ENCODE assay signal across 20 cellular contexts in genomic region chr22:44438481-44439131, GRCh38. TPM values are rescaled to one million over a fixed set of nuclear protein-coding genes. Genes with fewer than 3 reads are reported as not detected.
DNase-seq lines count a peak whose midpoint lies in the region; ATAC-seq and TF ChIP-seq lines count a peak whose summit lies in the region.
"Had no signal": no experiment of that assay in that cellular context is flagged by ENCODE, and none has a peak within 500 bp of the region (broad histone marks: within the 10 kb centered on the region; RNA-seq: fewer than 3 reads in every experiment).

No MANE protein-coding gene starts in this region.

- ATAC-seq in Right ventricle myocardium inferior (no peak), left ventricle myocardium superior (no peak), GM19023 (IDR thresholded peaks at IDR 0.05; ENCODE audit: unreplicated experiment) (no peak)
- ATAC-seq in activated CD4-positive, alpha-beta T cell treated with anti-CD3 and anti-CD28 coated beads for 36 hours = no peak
- ATAC-seq: GM12878 had no signal

- TF ChIP-seq CTCF in osteoblast (IDR thresholded peaks at IDR 0.05; ENCODE audit: extremely low read depth, low read depth, low read length) = no peak

- DNase-seq in Right ventricle myocardium inferior (ENCODE audit: missing footprints) (peak; percentile 46), left ventricle myocardium superior (no peak), islet precursor cell (peak; percentile 49), osteoblast (ENCODE audit: insufficient read length, low spot score, missing footprints) (peak; percentile 67), CD1c-positive myeloid dendritic cell (ENCODE audit: extremely low spot score) (no peak), foreskin melanocyte (no peak)
- DNase-seq in activated CD4-positive, alpha-beta T cell treated with anti-CD3 and anti-CD28 coated beads for 36 hours = no peak
- DNase-seq: 8988T, GF-D8, MV-4-11, NCI-H187, NCI-H2107, NCI-H524, NCI-H82, OCI-M1, SHP77 treated with DMSO at 0.1 percent for 48 hours had no signal

- no peak overlapping the region for H3K4me3 ChIP-seq in osteoblast (ENCODE audit: insufficient read depth, low read length)
- H3K4me3 ChIP-seq: GM12878 had no signal

- H3K4me1 Mint-ChIP-seq in activated CD4-positive, alpha-beta T cell treated with anti-CD3 and anti-CD28 coated beads for 36 hours = no peaks in the 10 kb centered on the region

- H3K4me3 Mint-ChIP-seq in activated CD4-positive, alpha-beta T cell treated with anti-CD3 and anti-CD28 coated beads for 36 hours = no peak overlapping the region
- H3K4me3 Mint-ChIP-seq: CD4-positive, alpha-beta T cell had no signal

- no peak overlapping the region for H3K27ac ChIP-seq in osteoblast (ENCODE audit: low read depth, low read length)
- H3K27ac ChIP-seq: KMS-11 had no signal

- H3K9me3 ChIP-seq in osteoblast (ENCODE audit: low read depth, low read length) = no peaks in the 10 kb centered on the region

- CTCF ChIA-PET in activated CD4-positive, alpha-beta T cell treated with anti-CD3 and anti-CD28 coated beads for 36 hours (lab: Charles Lee) = no interaction called here

- no peaks in the 10 kb centered on the region for H3K4me1 ChIP-seq in osteoblast (ENCODE audit: insufficient read depth, low read length)

- peaks cover 10% of the 10 kb centered on the region for H3K27me3 ChIP-seq in osteoblast (ENCODE audit: insufficient read depth, low read length)

- no peaks in the 10 kb centered on the region for H3K79me2 ChIP-seq in osteoblast (ENCODE audit: insufficient read depth, low read length)

- H3K36me3 ChIP-seq in osteoblast (ENCODE audit: insufficient read depth, low read length) = no peaks in the 10 kb centered on the region

- no peaks in the 10 kb centered on the region for H3K9me3 Mint-ChIP-seq in activated CD4-positive, alpha-beta T cell treated with anti-CD3 and anti-CD28 coated beads for 36 hours (ENCODE audit: low read depth)
- H3K9me3 Mint-ChIP-seq: CD4-positive, alpha-beta T cell had no signal

- H3K36me3 Mint-ChIP-seq in activated CD4-positive, alpha-beta T cell treated with anti-CD3 and anti-CD28 coated beads for 36 hours (ENCODE audit: low read depth) = no peaks in the 10 kb centered on the region

- no peaks in the 10 kb centered on the region for H3K27me3 Mint-ChIP-seq in activated CD4-positive, alpha-beta T cell treated with anti-CD3 and anti-CD28 coated beads for 36 hours
- H3K27me3 Mint-ChIP-seq: CD4-positive, alpha-beta T cell had no signal

- no peak overlapping the region for H3K4me2 ChIP-seq in osteoblast (ENCODE audit: insufficient read depth, low read length)
- H3K4me2 ChIP-seq: KMS-11 had no signal

- intact Hi-C loops in Right ventricle myocardium inferior (cut with DNase I) = no loop called here
- intact Hi-C loops in left ventricle myocardium superior (cut with micrococcal nuclease) = no loop called here
- intact Hi-C loops in activated CD4-positive, alpha-beta T cell treated with anti-CD3 and anti-CD28 coated beads for 36 hours (cut with DNase I, micrococcal nuclease) = no loop called here

- no peak overlapping the region for H3K27ac Mint-ChIP-seq in activated CD4-positive, alpha-beta T cell treated with anti-CD3 and anti-CD28 coated beads for 36 hours
- H3K27ac Mint-ChIP-seq: CD4-positive, alpha-beta T cell had no signal

- POLR2A ChIA-PET in activated CD4-positive, alpha-beta T cell treated with anti-CD3 and anti-CD28 coated beads for 36 hours (lab: Charles Lee) = no interaction called here

- no peak overlapping the region for H2AFZ ChIP-seq in osteoblast (ENCODE audit: low read length)

- H4K20me1 ChIP-seq in osteoblast (ENCODE audit: insufficient read depth, low read length) = no peaks in the 10 kb centered on the region

RNA-seq across cellular contexts. Expression of gene RTL6, which starts 59.4 kb away (rescaled TPM):
- 26.2 TPM for total RNA-seq in Right ventricle myocardium inferior
- 24.7 TPM for total RNA-seq in left ventricle myocardium superior
- total RNA-seq in osteoblast = 26.5 and 30.4 TPM in 2 replicates
- total RNA-seq in activated CD4-positive, alpha-beta T cell treated with anti-CD3 and anti-CD28 coated beads for 36 hours = 1 to 10 TPM; 7.4 to 8.0 TPM

Comparison
In these comparisons a context has a peak if more than half of its experiments do, and no peak if none do; other contexts are left out.
1. DNase-seq: peak in Right ventricle myocardium inferior (single experiment), islet precursor cell (single experiment) and osteoblast (single experiment); none in left ventricle myocardium superior (single experiment), activated CD4-positive, alpha-beta T cell treated with anti-CD3 and anti-CD28 coated beads for 36 hours (single experiment), CD1c-positive myeloid dendritic cell (single experiment) and foreskin melanocyte (single experiment).